Comparison of ENCODE assay signal across 1 cellular context in genomic region chr11:36594316-36594989, GRCh38.
TF ChIP-seq lines count a peak whose summit lies in the region.

IFTAP (plus strand) TSS chr11:36594502; CDS start chr11:36610104, 15,602 bp downstream.

TF ChIP-seq in K562, 482 proteins besides CTCF, POLR2A, EP300 and RAD21 (continued from another document and continues in another):
- no peak; the same call in 1 of the 2 replicates for TF ChIP-seq E2F1 (CRISPR knock-in tag; IDR thresholded peaks at IDR 0.05)
- peak; percentile 62; the same call in 1 of the 2 replicates for TF ChIP-seq TFAP4 (CRISPR knock-in tag; IDR thresholded peaks at IDR 0.05; ENCODE audit: borderline replicate concordance)
- TF ChIP-seq SRSF9 (IDR thresholded peaks at IDR 0.05; ENCODE audit: borderline replicate concordance, low read depth, low read length): no peak
- TF ChIP-seq ZNF239 (CRISPR knock-in tag; IDR thresholded peaks at IDR 0.05): peak; percentile 47; the same call in 1 of the 2 replicates
- no peak for TF ChIP-seq CREB1 (IDR thresholded peaks at IDR 0.05)
- no peak for TF ChIP-seq CREB1 (CRISPR knock-in tag; IDR thresholded peaks at IDR 0.05)
- TF ChIP-seq CBX1 (IDR thresholded peaks at IDR 0.05; ENCODE audit: low read depth): no peak
- no peak for TF ChIP-seq SREBF1 (IDR thresholded peaks at IDR 0.05; ENCODE audit: borderline replicate concordance, low read depth, low read length)
- 0 out of 2 replicates have a peak, but pooled peaks have one; percentile 51 for TF ChIP-seq ATF4 (CRISPR knock-in tag; IDR thresholded peaks at IDR 0.05)
- TF ChIP-seq MXI1 (IDR thresholded peaks at IDR 0.05; ENCODE audit: low read depth, low read length): no peak
- peak; percentile 26; the same call in 1 of the 2 replicates for TF ChIP-seq RHOXF2B (CRISPR knock-in tag; conservative IDR thresholded peaks at IDR 0.05)
- no peak; the same call in 1 of the 2 replicates for TF ChIP-seq ETV5 (CRISPR knock-in tag; IDR thresholded peaks at IDR 0.05; ENCODE audit: low read depth)
- TF ChIP-seq PURB (CRISPR knock-in tag; IDR thresholded peaks at IDR 0.05; ENCODE audit: low read depth): no peak
- TF ChIP-seq ETS2 (tag; IDR thresholded peaks at IDR 0.05; ENCODE audit: borderline replicate concordance, poor library complexity, severe bottlenecking): no peak
- TF ChIP-seq NCOA6 (IDR thresholded peaks at IDR 0.05): no peak
- 0 out of 2 replicates have a peak, but pooled peaks have one; percentile 23 for TF ChIP-seq FOXK1 (CRISPR knock-in tag; IDR thresholded peaks at IDR 0.05; ENCODE audit: borderline replicate concordance)
- TF ChIP-seq ARNT (IDR thresholded peaks at IDR 0.05): peak in 1 of 2 experiments; percentile 80; a peak in 2 of 4 replicates
- no peak for TF ChIP-seq ZNF24 (IDR thresholded peaks at IDR 0.05)
- no peak for TF ChIP-seq COPS2 (conservative IDR thresholded peaks at IDR 0.05)
- TF ChIP-seq MAX (CRISPR knock-in tag; IDR thresholded peaks at IDR 0.05): no peak
- no peak for TF ChIP-seq MED1 (CRISPR knock-in tag; IDR thresholded peaks at IDR 0.05; ENCODE audit: borderline replicate concordance)
- peak; percentile 68 for TF ChIP-seq HDAC2 (IDR thresholded peaks at IDR 0.05)
- TF ChIP-seq POLR2AphosphoS5 (IDR thresholded peaks at IDR 0.05; ENCODE audit: control insufficient read depth, insufficient read depth, low read depth, low read length): no peak
- no peak; the same call in 1 of the 2 replicates for TF ChIP-seq RNF2 (IDR thresholded peaks at IDR 0.05)
- TF ChIP-seq FUS (optimal IDR thresholded peaks at IDR 0.05; ENCODE audit: low read depth, low read length): no peak
- no peak for TF ChIP-seq NFE2L1 (tag; IDR thresholded peaks at IDR 0.05; ENCODE audit: borderline replicate concordance, low read depth)
- peak; percentile 83; the same call in 1 of the 2 replicates for TF ChIP-seq ZNF592 (IDR thresholded peaks at IDR 0.05)
- no peak for TF ChIP-seq ARID3A (IDR thresholded peaks at IDR 0.05; ENCODE audit: borderline replicate concordance, low read depth, low read length)
- TF ChIP-seq ZFP36 (IDR thresholded peaks at IDR 0.05; ENCODE audit: low read depth, low read length, partially characterized antibody): no peak
- 0 out of 2 replicates have a peak, but pooled peaks have one; percentile 10 for TF ChIP-seq ZNF316 (IDR thresholded peaks at IDR 0.05)
- TF ChIP-seq ATF7 (IDR thresholded peaks at IDR 0.05): peak; percentile 51
- TF ChIP-seq CEBPZ (IDR thresholded peaks at IDR 0.05; ENCODE audit: borderline replicate concordance, low read depth, low read length): no peak
- TF ChIP-seq KHSRP (IDR thresholded peaks at IDR 0.05): no peak
- peak; percentile 99 for TF ChIP-seq ZEB2 (IDR thresholded peaks at IDR 0.05)
- peak; percentile 38; the same call in 1 of the 2 replicates for TF ChIP-seq ESRRA (IDR thresholded peaks at IDR 0.05; ENCODE audit: borderline replicate concordance, low read depth)
- TF ChIP-seq KLF6 (CRISPR knock-in tag; IDR thresholded peaks at IDR 0.05; ENCODE audit: borderline replicate concordance): no peak
- TF ChIP-seq RUNX1 (IDR thresholded peaks at IDR 0.05; ENCODE audit: low read depth): no peak
- TF ChIP-seq HDAC1 (IDR thresholded peaks at IDR 0.05): peak in 1 of 2 experiments; percentile 44; a peak in 1 of 4 replicates
- no peak for TF ChIP-seq XRCC3 (IDR thresholded peaks at IDR 0.05)
- TF ChIP-seq CHD1 (IDR thresholded peaks at IDR 0.05; ENCODE audit: low read length): no peak
- TF ChIP-seq MAFG (tag; conservative IDR thresholded peaks at IDR 0.05): peak; percentile 66
- TF ChIP-seq BRD4 (IDR thresholded peaks at IDR 0.05): no peak
- no peak for TF ChIP-seq PRPF4 (IDR thresholded peaks at IDR 0.05; ENCODE audit: insufficient read depth, low read depth, low read length, poor library complexity, severe bottlenecking)
- TF ChIP-seq ZNF609 (CRISPR knock-in tag; IDR thresholded peaks at IDR 0.05; ENCODE audit: borderline replicate concordance): no peak
- TF ChIP-seq NR4A1 (CRISPR knock-in tag; IDR thresholded peaks at IDR 0.05): no peak
- peak; percentile 78 for TF ChIP-seq NR4A1 (tag; IDR thresholded peaks at IDR 0.05)
- TF ChIP-seq ZNF766 (CRISPR knock-in tag; conservative IDR thresholded peaks at IDR 0.05): peak; percentile 96
- no peak for TF ChIP-seq ZNF717 (CRISPR knock-in tag; IDR thresholded peaks at IDR 0.05)
